1 cellular context compared by ENCODE assay signal in the genomic region with DNA sequence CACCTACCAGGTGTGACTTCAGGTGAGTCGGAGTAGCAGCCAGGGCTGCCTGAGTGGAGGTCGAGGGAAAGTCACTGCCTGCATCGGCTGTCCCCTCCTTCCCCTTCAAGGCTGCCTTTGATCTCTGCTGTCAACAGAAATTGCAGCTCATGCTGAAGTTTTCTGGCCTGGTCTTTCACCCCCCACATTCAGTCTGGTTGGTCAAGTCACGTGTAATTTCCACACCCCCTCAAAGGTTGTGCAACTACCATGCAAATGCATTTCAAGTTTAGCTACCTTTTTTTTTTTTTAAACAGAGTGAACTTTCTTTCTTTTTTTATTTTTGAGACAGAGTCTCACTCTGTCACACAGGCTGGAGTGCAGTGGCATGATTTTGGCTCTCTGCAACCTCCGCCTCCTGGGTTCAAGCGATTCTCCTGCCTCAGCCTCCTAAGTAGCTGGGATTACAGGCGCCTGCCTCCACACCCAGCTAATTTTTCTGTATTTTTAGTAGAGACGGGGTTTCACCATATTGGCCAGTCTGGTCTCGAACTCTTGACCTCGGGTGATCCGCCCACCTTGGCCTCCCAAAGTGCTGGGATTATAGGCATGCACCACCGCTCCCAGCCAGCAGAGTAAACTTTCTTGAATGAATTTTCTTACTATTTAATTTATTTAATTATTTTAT.
TF ChIP-seq lines count a peak whose summit lies in the region.
"Not testable (repeated sequence)": the region's sequence is repeated elsewhere in the genome, so short reads cannot be mapped to it uniquely, and the experiment has no call there.

No MANE protein-coding gene starts in this region.

TF ChIP-seq in HepG2, 621 proteins besides CTCF, POLR2A, EP300 and RAD21 (continued from another document and continues in another):
- TF ChIP-seq, protein P1, sequence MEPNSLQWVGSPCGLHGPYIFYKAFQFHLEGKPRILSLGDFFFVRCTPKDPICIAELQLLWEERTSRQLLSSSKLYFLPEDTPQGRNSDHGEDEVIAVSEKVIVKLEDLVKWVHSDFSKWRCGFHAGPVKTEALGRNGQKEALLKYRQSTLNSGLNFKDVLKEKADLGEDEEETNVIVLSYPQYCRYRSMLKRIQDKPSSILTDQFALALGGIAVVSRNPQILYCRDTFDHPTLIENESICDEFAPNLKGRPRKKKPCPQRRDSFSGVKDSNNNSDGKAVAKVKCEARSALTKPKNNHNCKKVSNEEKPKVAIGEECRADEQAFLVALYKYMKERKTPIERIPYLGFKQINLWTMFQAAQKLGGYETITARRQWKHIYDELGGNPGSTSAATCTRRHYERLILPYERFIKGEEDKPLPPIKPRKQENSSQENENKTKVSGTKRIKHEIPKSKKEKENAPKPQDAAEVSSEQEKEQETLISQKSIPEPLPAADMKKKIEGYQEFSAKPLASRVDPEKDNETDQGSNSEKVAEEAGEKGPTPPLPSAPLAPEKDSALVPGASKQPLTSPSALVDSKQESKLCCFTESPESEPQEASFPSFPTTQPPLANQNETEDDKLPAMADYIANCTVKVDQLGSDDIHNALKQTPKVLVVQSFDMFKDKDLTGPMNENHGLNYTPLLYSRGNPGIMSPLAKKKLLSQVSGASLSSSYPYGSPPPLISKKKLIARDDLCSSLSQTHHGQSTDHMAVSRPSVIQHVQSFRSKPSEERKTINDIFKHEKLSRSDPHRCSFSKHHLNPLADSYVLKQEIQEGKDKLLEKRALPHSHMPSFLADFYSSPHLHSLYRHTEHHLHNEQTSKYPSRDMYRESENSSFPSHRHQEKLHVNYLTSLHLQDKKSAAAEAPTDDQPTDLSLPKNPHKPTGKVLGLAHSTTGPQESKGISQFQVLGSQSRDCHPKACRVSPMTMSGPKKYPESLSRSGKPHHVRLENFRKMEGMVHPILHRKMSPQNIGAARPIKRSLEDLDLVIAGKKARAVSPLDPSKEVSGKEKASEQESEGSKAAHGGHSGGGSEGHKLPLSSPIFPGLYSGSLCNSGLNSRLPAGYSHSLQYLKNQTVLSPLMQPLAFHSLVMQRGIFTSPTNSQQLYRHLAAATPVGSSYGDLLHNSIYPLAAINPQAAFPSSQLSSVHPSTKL (CRISPR knock-in tag; IDR thresholded peaks at IDR 0.05): peak; percentile 91
- TF ChIP-seq FOXK1 (CRISPR knock-in tag; IDR thresholded peaks at IDR 0.05; ENCODE audit: borderline replicate concordance, low read depth): peak; percentile 79; the same call in 1 of the 2 replicates
- 0 out of 2 replicates have a peak, but pooled peaks have one; percentile 26 for TF ChIP-seq ZNF264 (CRISPR knock-in tag; IDR thresholded peaks at IDR 0.05)
- TF ChIP-seq RARA (CRISPR knock-in tag; IDR thresholded peaks at IDR 0.05): peak; percentile 93
- peak; percentile 82 for TF ChIP-seq FOXA3 (CRISPR knock-in tag; IDR thresholded peaks at IDR 0.05)
- TF ChIP-seq SSRP1 (CRISPR knock-in tag; IDR thresholded peaks at IDR 0.05): 0 out of 2 replicates have a peak, but pooled peaks have one; percentile 4
- peak; percentile 44; the same call in 1 of the 2 replicates for TF ChIP-seq IRF2 (CRISPR knock-in tag; IDR thresholded peaks at IDR 0.05)
- TF ChIP-seq RCOR2 (CRISPR knock-in tag; IDR thresholded peaks at IDR 0.05): peak; percentile 69
- peak; percentile 61 for TF ChIP-seq SKI (IDR thresholded peaks at IDR 0.05; ENCODE audit: partially characterized antibody)
- TF ChIP-seq, protein P2, sequence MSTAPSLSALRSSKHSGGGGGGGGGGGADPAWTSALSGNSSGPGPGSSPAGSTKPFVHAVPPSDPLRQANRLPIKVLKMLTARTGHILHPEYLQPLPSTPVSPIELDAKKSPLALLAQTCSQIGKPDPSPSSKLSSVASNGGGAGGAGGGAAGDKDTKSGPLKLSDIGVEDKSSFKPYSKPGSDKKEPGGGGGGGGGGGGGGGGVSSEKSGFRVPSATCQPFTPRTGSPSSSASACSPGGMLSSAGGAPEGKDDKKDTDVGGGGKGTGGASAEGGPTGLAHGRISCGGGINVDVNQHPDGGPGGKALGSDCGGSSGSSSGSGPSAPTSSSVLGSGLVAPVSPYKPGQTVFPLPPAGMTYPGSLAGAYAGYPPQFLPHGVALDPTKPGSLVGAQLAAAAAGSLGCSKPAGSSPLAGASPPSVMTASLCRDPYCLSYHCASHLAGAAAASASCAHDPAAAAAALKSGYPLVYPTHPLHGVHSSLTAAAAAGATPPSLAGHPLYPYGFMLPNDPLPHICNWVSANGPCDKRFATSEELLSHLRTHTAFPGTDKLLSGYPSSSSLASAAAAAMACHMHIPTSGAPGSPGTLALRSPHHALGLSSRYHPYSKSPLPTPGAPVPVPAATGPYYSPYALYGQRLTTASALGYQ (CRISPR knock-in tag; IDR thresholded peaks at IDR 0.05): peak; percentile 76
- TF ChIP-seq, protein P3, sequence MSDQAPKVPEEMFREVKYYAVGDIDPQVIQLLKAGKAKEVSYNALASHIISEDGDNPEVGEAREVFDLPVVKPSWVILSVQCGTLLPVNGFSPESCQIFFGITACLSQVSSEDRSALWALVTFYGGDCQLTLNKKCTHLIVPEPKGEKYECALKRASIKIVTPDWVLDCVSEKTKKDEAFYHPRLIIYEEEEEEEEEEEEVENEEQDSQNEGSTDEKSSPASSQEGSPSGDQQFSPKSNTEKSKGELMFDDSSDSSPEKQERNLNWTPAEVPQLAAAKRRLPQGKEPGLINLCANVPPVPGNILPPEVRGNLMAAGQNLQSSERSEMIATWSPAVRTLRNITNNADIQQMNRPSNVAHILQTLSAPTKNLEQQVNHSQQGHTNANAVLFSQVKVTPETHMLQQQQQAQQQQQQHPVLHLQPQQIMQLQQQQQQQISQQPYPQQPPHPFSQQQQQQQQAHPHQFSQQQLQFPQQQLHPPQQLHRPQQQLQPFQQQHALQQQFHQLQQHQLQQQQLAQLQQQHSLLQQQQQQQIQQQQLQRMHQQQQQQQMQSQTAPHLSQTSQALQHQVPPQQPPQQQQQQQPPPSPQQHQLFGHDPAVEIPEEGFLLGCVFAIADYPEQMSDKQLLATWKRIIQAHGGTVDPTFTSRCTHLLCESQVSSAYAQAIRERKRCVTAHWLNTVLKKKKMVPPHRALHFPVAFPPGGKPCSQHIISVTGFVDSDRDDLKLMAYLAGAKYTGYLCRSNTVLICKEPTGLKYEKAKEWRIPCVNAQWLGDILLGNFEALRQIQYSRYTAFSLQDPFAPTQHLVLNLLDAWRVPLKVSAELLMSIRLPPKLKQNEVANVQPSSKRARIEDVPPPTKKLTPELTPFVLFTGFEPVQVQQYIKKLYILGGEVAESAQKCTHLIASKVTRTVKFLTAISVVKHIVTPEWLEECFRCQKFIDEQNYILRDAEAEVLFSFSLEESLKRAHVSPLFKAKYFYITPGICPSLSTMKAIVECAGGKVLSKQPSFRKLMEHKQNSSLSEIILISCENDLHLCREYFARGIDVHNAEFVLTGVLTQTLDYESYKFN (CRISPR knock-in tag; conservative IDR thresholded peaks at IDR 0.05): peak; percentile 90
- TF ChIP-seq PATZ1 (CRISPR knock-in tag; IDR thresholded peaks at IDR 0.05): peak; percentile 94
- TF ChIP-seq ESRRA (CRISPR knock-in tag; IDR thresholded peaks at IDR 0.05; ENCODE audit: low read depth): peak; percentile 55; the same call in 1 of the 2 replicates
- peak; percentile 72 for TF ChIP-seq SOX13 (IDR thresholded peaks at IDR 0.05)
- peak in 1 of 2 experiments; percentile 82; a peak in 2 of 4 replicates for TF ChIP-seq SOX13 (CRISPR knock-in tag; conservative IDR thresholded peaks at IDR 0.05 in 1 of 2, IDR thresholded peaks at IDR 0.05 in 1 of 2)
- 0 out of 2 replicates have a peak, but pooled peaks have one; percentile 43 for TF ChIP-seq SPEN (CRISPR knock-in tag; IDR thresholded peaks at IDR 0.05; ENCODE audit: low read depth)
- peak; percentile 75 for TF ChIP-seq HOXA5 (CRISPR knock-in tag; IDR thresholded peaks at IDR 0.05)
- TF ChIP-seq KDM2A (CRISPR knock-in tag; IDR thresholded peaks at IDR 0.05; ENCODE audit: borderline replicate concordance, low read depth): 0 out of 2 replicates have a peak, but pooled peaks have one; percentile 32
- TF ChIP-seq ARNTL (CRISPR knock-in tag; IDR thresholded peaks at IDR 0.05): peak; percentile 100
- peak in 1 of 2 experiments; percentile 80; a peak in 2 of 4 replicates for TF ChIP-seq KLF16 (CRISPR knock-in tag; IDR thresholded peaks at IDR 0.05)
- peak; percentile 52 for TF ChIP-seq UBTF (CRISPR knock-in tag; IDR thresholded peaks at IDR 0.05)
- TF ChIP-seq ZNF121 (CRISPR knock-in tag; IDR thresholded peaks at IDR 0.05): peak; percentile 51; the same call in 1 of the 2 replicates
- TF ChIP-seq BCL6 (CRISPR knock-in tag; IDR thresholded peaks at IDR 0.05): peak; percentile 77
- peak; percentile 73; the same call in 1 of the 2 replicates for TF ChIP-seq KDM6A (CRISPR knock-in tag; IDR thresholded peaks at IDR 0.05; ENCODE audit: low read depth)
- peak; percentile 43; the same call in 1 of the 2 replicates for TF ChIP-seq SIX1 (CRISPR knock-in tag; IDR thresholded peaks at IDR 0.05; ENCODE audit: borderline replicate concordance)
- peak; percentile 11 for TF ChIP-seq TBL1XR1 (IDR thresholded peaks at IDR 0.05; ENCODE audit: borderline replicate concordance, low read length, partially characterized antibody)
- TF ChIP-seq, protein P4, sequence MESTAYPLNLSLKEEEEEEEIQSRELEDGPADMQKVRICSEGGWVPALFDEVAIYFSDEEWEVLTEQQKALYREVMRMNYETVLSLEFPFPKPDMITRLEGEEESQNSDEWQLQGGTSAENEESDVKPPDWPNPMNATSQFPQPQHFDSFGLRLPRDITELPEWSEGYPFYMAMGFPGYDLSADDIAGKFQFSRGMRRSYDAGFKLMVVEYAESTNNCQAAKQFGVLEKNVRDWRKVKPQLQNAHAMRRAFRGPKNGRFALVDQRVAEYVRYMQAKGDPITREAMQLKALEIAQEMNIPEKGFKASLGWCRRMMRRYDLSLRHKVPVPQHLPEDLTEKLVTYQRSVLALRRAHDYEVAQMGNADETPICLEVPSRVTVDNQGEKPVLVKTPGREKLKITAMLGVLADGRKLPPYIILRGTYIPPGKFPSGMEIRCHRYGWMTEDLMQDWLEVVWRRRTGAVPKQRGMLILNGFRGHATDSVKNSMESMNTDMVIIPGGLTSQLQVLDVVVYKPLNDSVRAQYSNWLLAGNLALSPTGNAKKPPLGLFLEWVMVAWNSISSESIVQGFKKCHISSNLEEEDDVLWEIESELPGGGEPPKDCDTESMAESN (CRISPR knock-in tag; conservative IDR thresholded peaks at IDR 0.05): peak; percentile 60; the same call in 1 of the 2 replicates
- peak; percentile 92 for TF ChIP-seq FOXO1 (CRISPR knock-in tag; IDR thresholded peaks at IDR 0.05)
- TF ChIP-seq, protein P5, sequence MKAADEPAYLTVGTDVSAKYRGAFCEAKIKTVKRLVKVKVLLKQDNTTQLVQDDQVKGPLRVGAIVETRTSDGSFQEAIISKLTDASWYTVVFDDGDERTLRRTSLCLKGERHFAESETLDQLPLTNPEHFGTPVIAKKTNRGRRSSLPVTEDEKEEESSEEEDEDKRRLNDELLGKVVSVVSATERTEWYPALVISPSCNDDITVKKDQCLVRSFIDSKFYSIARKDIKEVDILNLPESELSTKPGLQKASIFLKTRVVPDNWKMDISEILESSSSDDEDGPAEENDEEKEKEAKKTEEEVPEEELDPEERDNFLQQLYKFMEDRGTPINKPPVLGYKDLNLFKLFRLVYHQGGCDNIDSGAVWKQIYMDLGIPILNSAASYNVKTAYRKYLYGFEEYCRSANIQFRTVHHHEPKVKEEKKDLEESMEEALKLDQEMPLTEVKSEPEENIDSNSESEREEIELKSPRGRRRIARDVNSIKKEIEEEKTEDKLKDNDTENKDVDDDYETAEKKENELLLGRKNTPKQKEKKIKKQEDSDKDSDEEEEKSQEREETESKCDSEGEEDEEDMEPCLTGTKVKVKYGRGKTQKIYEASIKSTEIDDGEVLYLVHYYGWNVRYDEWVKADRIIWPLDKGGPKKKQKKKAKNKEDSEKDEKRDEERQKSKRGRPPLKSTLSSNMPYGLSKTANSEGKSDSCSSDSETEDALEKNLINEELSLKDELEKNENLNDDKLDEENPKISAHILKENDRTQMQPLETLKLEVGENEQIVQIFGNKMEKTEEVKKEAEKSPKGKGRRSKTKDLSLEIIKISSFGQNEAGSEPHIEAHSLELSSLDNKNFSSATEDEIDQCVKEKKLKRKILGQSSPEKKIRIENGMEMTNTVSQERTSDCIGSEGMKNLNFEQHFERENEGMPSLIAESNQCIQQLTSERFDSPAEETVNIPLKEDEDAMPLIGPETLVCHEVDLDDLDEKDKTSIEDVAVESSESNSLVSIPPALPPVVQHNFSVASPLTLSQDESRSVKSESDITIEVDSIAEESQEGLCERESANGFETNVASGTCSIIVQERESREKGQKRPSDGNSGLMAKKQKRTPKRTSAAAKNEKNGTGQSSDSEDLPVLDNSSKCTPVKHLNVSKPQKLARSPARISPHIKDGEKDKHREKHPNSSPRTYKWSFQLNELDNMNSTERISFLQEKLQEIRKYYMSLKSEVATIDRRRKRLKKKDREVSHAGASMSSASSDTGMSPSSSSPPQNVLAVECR (CRISPR knock-in tag; IDR thresholded peaks at IDR 0.05; ENCODE audit: borderline replicate concordance): peak; percentile 56; the same call in 1 of the 2 replicates
- not testable (repeated sequence) for TF ChIP-seq SP1 (IDR thresholded peaks at IDR 0.05)
- TF ChIP-seq SP1 (CRISPR knock-in tag; IDR thresholded peaks at IDR 0.05): 0 out of 2 replicates have a peak, but pooled peaks have one; percentile 8
- TF ChIP-seq CREB1 (IDR thresholded peaks at IDR 0.05): 0 out of 2 replicates have a peak, but pooled peaks have one; percentile 26
- TF ChIP-seq CREB1 (CRISPR knock-in tag; IDR thresholded peaks at IDR 0.05): peak; percentile 68
